Comparison of ENCODE assay signal across 8 cellular contexts in the genomic region with DNA sequence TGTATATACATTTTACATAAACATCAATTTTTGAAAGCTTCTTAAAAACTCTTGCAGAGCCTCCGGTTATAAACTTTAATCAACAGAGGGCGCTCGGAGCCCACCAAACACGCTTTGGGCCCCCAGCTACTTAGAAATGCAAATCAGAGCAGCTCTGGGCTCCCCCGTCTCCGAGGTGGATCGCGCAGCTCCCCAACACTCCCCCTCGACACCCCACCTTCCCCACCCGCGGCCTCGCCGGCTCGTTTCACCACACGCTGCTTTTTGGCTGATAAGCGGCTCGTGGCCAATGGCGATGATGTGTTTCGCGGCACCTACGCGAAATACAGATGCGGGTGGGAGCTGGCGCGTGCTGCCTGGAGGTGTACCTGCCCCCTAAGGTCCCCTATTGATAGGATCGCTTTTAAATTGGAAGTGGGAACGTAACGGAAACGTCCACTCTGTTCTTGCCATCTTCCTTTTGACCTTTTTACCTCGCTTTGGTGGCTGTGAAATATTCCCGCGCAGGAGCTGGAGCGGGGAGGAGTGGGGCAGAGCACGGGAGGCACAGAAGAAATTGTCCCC. TPM values are rescaled to one million over a fixed set of nuclear protein-coding genes. Genes with fewer than 3 reads are reported as not detected.
DNase-seq lines count a peak whose midpoint lies in the region; ATAC-seq, FAIRE-seq and TF ChIP-seq lines count a peak whose summit lies in the region.

No MANE protein-coding gene starts in this region.

- H3K27ac Mint-ChIP-seq in GM23338 (no peak overlapping the region), activated B cell treated with CpG ODN at 0.5 μM for 24 hours (no peak overlapping the region)

- peaks cover 5% of the 10 kb centered on the region; the same call in 1 of the 2 replicates for H3F3A ChIP-seq in GM23338 (replicated peaks; ENCODE audit: low read depth)

- H3K9ac ChIP-seq in keratinocyte (ENCODE audit: control insufficient read depth, extremely low read depth, insufficient read depth, low read length), result peak overlapping the region; percentile 41

- H3K27me3 ChIP-seq in GM23338 (ENCODE audit: insufficient read depth) (peaks cover 64% of the 10 kb centered on the region), keratinocyte (ENCODE audit: control insufficient read depth, extremely low read depth, insufficient read depth, low read length) (peaks cover 7% of the 10 kb centered on the region), spleen (replicated peaks in 1 of 7) (peaks cover 0 to 97% (median 47%) of the 10 kb centered on the region in 7 donors)

- H4K20me1 ChIP-seq in GM23338 (replicated peaks; ENCODE audit: insufficient read depth) (no peaks in the 10 kb centered on the region), keratinocyte (ENCODE audit: control insufficient read depth, extremely low read depth, insufficient read depth, low read length) (no peaks in the 10 kb centered on the region)

- no peaks in the 10 kb centered on the region for H3K9me3 ChIP-seq in keratinocyte (ENCODE audit: control insufficient read depth, low read depth, low read length)
- H3K9me3 ChIP-seq in spleen, result no peaks in the 10 kb centered on the region

- peak; percentile 11 for ATAC-seq in GM23338
- peak; percentile 23 for ATAC-seq in activated B cell treated with CpG ODN at 0.5 μM for 24 hours (ENCODE audit: low read depth)
- ATAC-seq in GM21390 (IDR thresholded peaks at IDR 0.05; ENCODE audit: unreplicated experiment), result no peak

- H3K27me3 Mint-ChIP-seq in GM23338 (ENCODE audit: insufficient read depth, low read depth, poor library complexity) (peaks cover 46% of the 10 kb centered on the region), activated B cell treated with CpG ODN at 0.5 μM for 24 hours (peaks cover 48% of the 10 kb centered on the region)

- dilution Hi-C loops in keratinocyte (cut with MboI; ENCODE audit: extremely low pct_ligation_motif_present, low sequenced_read_pairs), result no loop called here

- H3K4me2 ChIP-seq in GM23338 (peak overlapping the region; percentile 94), keratinocyte (ENCODE audit: control insufficient read depth, extremely low read depth, insufficient read depth, low read depth, low read length) (peak overlapping the region; percentile 84)

- TF ChIP-seq CTCF in GM23338 (conservative IDR thresholded peaks at IDR 0.05; ENCODE audit: low read depth in 2 of 2), result peak; percentile 75 to 87
- peak; percentile 46 for TF ChIP-seq CTCF in activated B cell treated with CpG ODN at 0.5 μM for 24 hours (IDR thresholded peaks at IDR 0.05)
- peak; percentile 48 to 54 (median 53) for TF ChIP-seq CTCF in keratinocyte (optimal IDR thresholded peaks at IDR 0.05 in 1 of 3, IDR thresholded peaks at IDR 0.05 in 1 of 3, conservative IDR thresholded peaks at IDR 0.05 in 1 of 3; ENCODE audit: extremely low read depth in 1 of 3, insufficient read depth in 2 of 3, low read length in 3 of 3)
- TF ChIP-seq CTCF in spleen (IDR thresholded peaks at IDR 0.05 in 8 of 11, conservative IDR thresholded peaks at IDR 0.05 in 3 of 11), result peak in 10 of 11 experiments; percentile 16 to 73 (median 52)

- WGBS in spleen, 5 donors, result 0 to 2% (median 1%) methylated on average over 34 of the region's 34 CpGs

- peak overlapping the region; percentile 76 for H3K4me3 Mint-ChIP-seq in GM23338
- H3K4me3 Mint-ChIP-seq in activated B cell treated with CpG ODN at 0.5 μM for 24 hours, result peak overlapping the region; percentile 88

- H3K4me1 ChIP-seq in GM23338 (ENCODE audit: insufficient read depth), result no peaks in the 10 kb centered on the region; the same call in 1 of the 2 replicates
- H3K4me1 ChIP-seq in keratinocyte (ENCODE audit: control insufficient read depth, extremely low read depth, insufficient read depth, low read length), result peaks cover 9% of the 10 kb centered on the region
- peaks cover 29 to 48% (median 44%) of the 10 kb centered on the region in 6 donors for H3K4me1 ChIP-seq in spleen

- H3K9me3 Mint-ChIP-seq in GM23338 (no peaks in the 10 kb centered on the region; the same call in 2 of the 3 replicates), activated B cell treated with CpG ODN at 0.5 μM for 24 hours (no peaks in the 10 kb centered on the region)

- FAIRE-seq in keratinocyte (lab: Jason Lieb, UNC), result no peak

- DNase-seq in Ammon's horn (ENCODE audit: low spot score) (peak; percentile 75), GM23338 (ENCODE audit: low spot score) (peak; percentile 93), NCI-H2171 (lab: John Stamatoyannopoulos, UW) (peak; percentile 66), activated B cell treated with CpG ODN at 0.5 μM for 24 hours (peak; percentile 57), keratinocyte (ENCODE audit: low read depth, low spot score) (no peak), spleen (peak; percentile 84)
- peak; percentile 41 for DNase-seq in central memory CD4-positive, alpha-beta T cell

- H3K79me2 ChIP-seq in GM23338 (replicated peaks; ENCODE audit: insufficient read depth) (no peaks in the 10 kb centered on the region), keratinocyte (ENCODE audit: control insufficient read depth, insufficient read depth, low read length) (no peaks in the 10 kb centered on the region)

- no peaks in the 10 kb centered on the region for H3K9me2 ChIP-seq in GM23338 (ENCODE audit: insufficient read depth)

- H3K4me1 Mint-ChIP-seq in GM23338, result peaks cover 6% of the 10 kb centered on the region; the same call in 2 of the 3 replicates
- peaks cover 28% of the 10 kb centered on the region for H3K4me1 Mint-ChIP-seq in activated B cell treated with CpG ODN at 0.5 μM for 24 hours

- no peak overlapping the region for H3K27ac ChIP-seq in GM23338 (ENCODE audit: low read depth)
- H3K27ac ChIP-seq in keratinocyte (ENCODE audit: control insufficient read depth, insufficient read depth, low read length), result no peak overlapping the region
- H3K27ac ChIP-seq in spleen, result no peak overlapping the region

- no peaks in the 10 kb centered on the region for H3K9me1 ChIP-seq in keratinocyte (ENCODE audit: control insufficient read depth, extremely low read depth, insufficient read depth, low read length)

- H3K4me3 ChIP-seq in GM23338 (peak overlapping the region; percentile 80), keratinocyte (ENCODE audit: control insufficient read depth in 2 of 3, extremely low read depth in 1 of 3, insufficient read depth in 2 of 3, low read depth in 1 of 3, low read length in 3 of 3) (peak overlapping the region; percentile 78 to 87 (median 82)), spleen (peak overlapping the region; percentile 40 to 77 (median 60))

- CTCF ChIA-PET in activated B cell treated with CpG ODN at 0.5 μM for 24 hours (lab: Charles Lee), result interaction anchor here (0.7 to 3.6 kb wide), 22 partner anchors 9 to 1536 kb away, joined by 3 to 74 read pairs (median 5); no protein-coding TSS in a partner anchor

- intact Hi-C loops in activated B cell treated with CpG ODN at 0.5 μM for 24 hours (cut with micrococcal nuclease) (loop anchor here (1.0 to 10.0 kb wide), 10 partner anchors 228 to 1601 kb away; partner anchors contain the start of genes ADSS2 and HNRNPU), spleen (cut with DNase I; ENCODE audit: low total_unique reads) (loop anchor here (5.0 kb wide), 1 partner anchor 849 kb away; no protein-coding TSS in a partner anchor)

- H3K36me3 ChIP-seq in GM23338 (ENCODE audit: insufficient read depth) (no peaks in the 10 kb centered on the region), keratinocyte (ENCODE audit: control insufficient read depth in 2 of 2, extremely low read depth in 1 of 2, insufficient read depth in 2 of 2, low read length in 2 of 2) (no peaks in the 10 kb centered on the region), spleen (no peaks in the 10 kb centered on the region)

- H3K36me3 Mint-ChIP-seq in GM23338 (ENCODE audit: low read depth), result no peaks in the 10 kb centered on the region
- H3K36me3 Mint-ChIP-seq in activated B cell treated with CpG ODN at 0.5 μM for 24 hours (ENCODE audit: low read depth), result no peaks in the 10 kb centered on the region

- no peak for TF ChIP-seq POLR2A in spleen (IDR thresholded peaks at IDR 0.05)

- H2AFZ ChIP-seq in GM23338, result peak overlapping the region; percentile 86
- peak overlapping the region; percentile 25 for H2AFZ ChIP-seq in keratinocyte (ENCODE audit: control insufficient read depth, low read length)

- POLR2A ChIA-PET in activated B cell treated with CpG ODN at 0.5 μM for 24 hours (lab: Charles Lee), result interaction anchor here (0.5 to 1.1 kb wide), 4 partner anchors 335 to 1605 kb away, joined by 3 to 6 read pairs (median 3); partner anchors contain the start of gene TFB2M

TF ChIP-seq in GM23338, 12 proteins besides CTCF, POLR2A, EP300 and RAD21:
- TF ChIP-seq ZNF114 (CRISPR knock-in tag; IDR thresholded peaks at IDR 0.05) (no peak), EZH2 (IDR thresholded peaks at IDR 0.05; ENCODE audit: low read depth, unreplicated experiment) (peak; percentile 56)

RNA-seq across cellular contexts. Expression of gene KIF26B, which starts 1.6 kb away (rescaled TPM):
- total RNA-seq in GM23338 (2014; rRNA removed; shearing (Covaris generic)), result 0.19 and 0.76 TPM in 2 replicates
- polyA plus RNA-seq in GM23338 (2016; fragmentation: Nextera tagmentation; extraction: Ambion mirVana) (0.03 and 0.28 TPM in 2 replicates), keratinocyte (0.58 to 0.91 TPM (median 0.80 TPM) in 3 replicates), spleen (under 1 TPM; 0.07 to 0.16 (median 0.08) TPM)
- total RNA-seq in activated B cell treated with CpG ODN at 0.5 μM for 24 hours (1.7 TPM in 2 replicates), spleen (1 to 10 TPM in 4 of 7 donors, under 1 TPM in 2, not detected in 1; 0.41 to 4.5 (median 1.1) TPM)
- polyA plus RNA-seq in keratinocyte (2011; ENCODE audit: low read depth), result 4.5 TPM
- polyA plus RNA-seq in keratinocyte (2011; cell fraction: cytosol; rRNA removed), result 1.0 and 1.7 TPM in 2 replicates
- 4.5 and 6.5 TPM in 2 replicates for polyA plus RNA-seq in keratinocyte (2011; cell fraction: nucleus; rRNA removed)
- 2.4 and 4.0 TPM in 2 replicates for polyA plus RNA-seq in keratinocyte (2012; ENCODE audit: low replicate concordance)
- polyA minus RNA-seq in keratinocyte, result 2.3 to 3.8 TPM (median 3.6 TPM) in 3 replicates
- polyA minus RNA-seq in keratinocyte (2011; cell fraction: cytosol; rRNA and poly(A)+ RNA removed), result 5.6 TPM
- 10.0 and 18.8 TPM in 2 replicates for polyA minus RNA-seq in keratinocyte (2011; cell fraction: nucleus; rRNA and poly(A)+ RNA removed)
